ENCODE assay signal across 12 cellular contexts in the genomic region with DNA sequence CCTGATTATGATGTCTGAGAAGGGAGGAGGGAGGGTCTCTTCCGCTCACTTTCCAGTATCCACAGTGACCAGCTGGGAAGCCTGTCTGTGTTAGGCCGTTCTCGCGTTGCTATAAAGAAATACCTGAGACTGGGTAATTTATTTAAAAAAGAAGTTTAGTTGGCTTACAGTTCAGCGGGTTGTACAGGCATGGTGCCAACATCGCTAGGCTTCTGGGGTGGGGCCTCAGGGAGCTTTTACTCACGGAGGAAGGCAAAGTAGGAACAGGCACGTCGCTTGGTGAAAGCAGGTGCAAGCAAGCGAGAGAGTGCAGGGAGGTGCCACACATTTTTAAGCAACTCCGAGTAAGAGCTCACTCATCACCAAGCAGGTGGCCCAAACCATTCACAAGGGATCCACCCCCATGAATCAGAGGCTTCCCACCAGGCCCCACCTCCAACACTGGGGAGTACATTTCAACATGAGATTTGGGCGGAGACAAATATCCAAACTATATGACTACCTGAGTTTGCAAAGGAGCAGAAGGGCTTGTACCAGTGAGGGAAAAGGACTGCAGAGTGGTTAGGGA.
DNase-seq lines count a peak whose midpoint lies in the region; ATAC-seq, FAIRE-seq and TF ChIP-seq lines count a peak whose summit lies in the region.
"Had no signal": no experiment of that assay in that cellular context is flagged by ENCODE, and none has a peak within 500 bp of the region (broad histone marks: within the 10 kb centered on the region; RNA-seq: fewer than 3 reads in every experiment).

No MANE protein-coding gene starts in this region.

- no peaks in the 10 kb centered on the region for H3K9me3 Mint-ChIP-seq in CD8-positive, alpha-beta T cell
- H3K9me3 Mint-ChIP-seq in T-helper 1 cell treated with Interleukin-12 subunit alpha and Interleukin-12 subunit beta and Interleukin-4 antibody, amounts not matched to agents 30 μg/mL and 1 μg/mL, for 36 hours = no peaks in the 10 kb centered on the region

- H3K4me2 ChIP-seq in keratinocyte (ENCODE audit: control insufficient read depth, extremely low read depth, insufficient read depth, low read depth, low read length) = no peak overlapping the region

- H3K4me3 ChIP-seq in CD8-positive, alpha-beta T cell (ENCODE audit: low read depth, low read length) = no peak overlapping the region
- no peak overlapping the region for H3K4me3 ChIP-seq in HUES48 (ENCODE audit: low read depth, low read length)
- H3K4me3 ChIP-seq in keratinocyte (ENCODE audit: control insufficient read depth in 2 of 3, extremely low read depth in 1 of 3, insufficient read depth in 2 of 3, low read depth in 1 of 3, low read length in 3 of 3) = no peak overlapping the region
- H3K4me3 ChIP-seq: GM12878 had no signal

- H4K20me1 ChIP-seq in keratinocyte (ENCODE audit: control insufficient read depth, extremely low read depth, insufficient read depth, low read length) = no peaks in the 10 kb centered on the region

- CTCF ChIA-PET in CD8-positive, alpha-beta T cell (lab: Charles Lee) = interaction anchor here (0.9 to 4.3 kb wide), 4 partner anchors 9 to 64 kb away, joined by 3 to 30 read pairs (median 6); no protein-coding TSS in a partner anchor

- no peak overlapping the region for H2AFZ ChIP-seq in keratinocyte (ENCODE audit: control insufficient read depth, low read length)

- H3K4me1 ChIP-seq in CD8-positive, alpha-beta T cell (ENCODE audit: insufficient read depth, low read length) = peaks cover 89% of the 10 kb centered on the region
- peaks cover 45% of the 10 kb centered on the region for H3K4me1 ChIP-seq in HUES48 (ENCODE audit: control insufficient read depth, insufficient read depth, low read length)
- peaks cover 10% of the 10 kb centered on the region for H3K4me1 ChIP-seq in keratinocyte (ENCODE audit: control insufficient read depth, extremely low read depth, insufficient read depth, low read length)

- DNase-seq in CD8-positive, alpha-beta T cell = no peak
- DNase-seq in keratinocyte (ENCODE audit: low read depth, low spot score) (peak; percentile 45), NCI-H2227 (lab: John Stamatoyannopoulos, UW; ENCODE audit: unreplicated experiment) (no peak), amygdala (lab: John Stamatoyannopoulos, UW) (no peak), GM13976 (ENCODE audit: low spot score) (no peak), Ammon's horn (ENCODE audit: low spot score) (no peak)
- DNase-seq: activated effector memory CD4-positive, alpha-beta T cell treated with anti-CD3 and anti-CD28 coated beads, Interleukin-2, amount 50 U/mL, for 16 hours; hypothalamus; small intestine had no signal

- in situ Hi-C loops in GM13976 (cut with MboI; ENCODE audit: low sequenced_read_pairs, unreplicated experiment) = no loop called here

- no peak for TF ChIP-seq CTCF in CD8-positive, alpha-beta T cell (IDR thresholded peaks at IDR 0.05)
- no peak for TF ChIP-seq CTCF in keratinocyte (optimal IDR thresholded peaks at IDR 0.05 in 1 of 3, IDR thresholded peaks at IDR 0.05 in 1 of 3, conservative IDR thresholded peaks at IDR 0.05 in 1 of 3; ENCODE audit: extremely low read depth in 1 of 3, insufficient read depth in 2 of 3, low read length in 3 of 3)
- TF ChIP-seq CTCF in GM13976 (IDR thresholded peaks at IDR 0.05; ENCODE audit: borderline replicate concordance, control extremely low read depth, extremely low read depth, insufficient read depth, missing control alignments) = no peak

- H3K27me3 Mint-ChIP-seq in CD8-positive, alpha-beta T cell (ENCODE audit: low read depth) = no peaks in the 10 kb centered on the region
- H3K27me3 Mint-ChIP-seq in T-helper 1 cell treated with Interleukin-12 subunit alpha and Interleukin-12 subunit beta and Interleukin-4 antibody, amounts not matched to agents 30 μg/mL and 1 μg/mL, for 36 hours (ENCODE audit: low read depth) = no peaks in the 10 kb centered on the region

- H3K27ac Mint-ChIP-seq in CD8-positive, alpha-beta T cell = peak overlapping the region; percentile 69
- peak overlapping the region; percentile 36 for H3K27ac Mint-ChIP-seq in T-helper 1 cell treated with Interleukin-12 subunit alpha and Interleukin-12 subunit beta and Interleukin-4 antibody, amounts not matched to agents 30 μg/mL and 1 μg/mL, for 36 hours

- H3K27me3 ChIP-seq in CD8-positive, alpha-beta T cell (ENCODE audit: insufficient read depth, low read length) = no peaks in the 10 kb centered on the region
- H3K27me3 ChIP-seq in HUES48 (ENCODE audit: control insufficient read depth, insufficient read depth, low read length) (no peaks in the 10 kb centered on the region), keratinocyte (ENCODE audit: control insufficient read depth, extremely low read depth, insufficient read depth, low read length) (no peaks in the 10 kb centered on the region)

- no peak for ATAC-seq in CD8-positive, alpha-beta T cell
- ATAC-seq: GM12878 had no signal

- peaks cover 3% of the 10 kb centered on the region for H3K9me1 ChIP-seq in keratinocyte (ENCODE audit: control insufficient read depth, extremely low read depth, insufficient read depth, low read length)

- H3K4me1 Mint-ChIP-seq in CD8-positive, alpha-beta T cell (ENCODE audit: low read depth) = peaks cover 81% of the 10 kb centered on the region
- peaks cover 43% of the 10 kb centered on the region for H3K4me1 Mint-ChIP-seq in T-helper 1 cell treated with Interleukin-12 subunit alpha and Interleukin-12 subunit beta and Interleukin-4 antibody, amounts not matched to agents 30 μg/mL and 1 μg/mL, for 36 hours (ENCODE audit: low read depth)

- H3K79me2 ChIP-seq in keratinocyte (ENCODE audit: control insufficient read depth, insufficient read depth, low read length) = no peaks in the 10 kb centered on the region

- no peaks in the 10 kb centered on the region for H3K36me3 ChIP-seq in CD8-positive, alpha-beta T cell (ENCODE audit: insufficient read depth, low read length)
- H3K36me3 ChIP-seq in HUES48 (ENCODE audit: control insufficient read depth, insufficient read depth, low read length) (no peaks in the 10 kb centered on the region), keratinocyte (ENCODE audit: control insufficient read depth in 2 of 2, extremely low read depth in 1 of 2, insufficient read depth in 2 of 2, low read length in 2 of 2) (no peaks in the 10 kb centered on the region)

- POLR2A ChIA-PET in CD8-positive, alpha-beta T cell (lab: Charles Lee) = no interaction called here

- H3K4me3 Mint-ChIP-seq in CD8-positive, alpha-beta T cell = no peak overlapping the region
- no peak overlapping the region for H3K4me3 Mint-ChIP-seq in T-helper 1 cell treated with Interleukin-12 subunit alpha and Interleukin-12 subunit beta and Interleukin-4 antibody, amounts not matched to agents 30 μg/mL and 1 μg/mL, for 36 hours

- H3K36me3 Mint-ChIP-seq in CD8-positive, alpha-beta T cell = peaks cover 5% of the 10 kb centered on the region
- no peaks in the 10 kb centered on the region for H3K36me3 Mint-ChIP-seq in T-helper 1 cell treated with Interleukin-12 subunit alpha and Interleukin-12 subunit beta and Interleukin-4 antibody, amounts not matched to agents 30 μg/mL and 1 μg/mL, for 36 hours (ENCODE audit: low read depth)

- intact Hi-C loops in CD8-positive, alpha-beta T cell (cut with DNase I, micrococcal nuclease) = no loop called here

- H3K9ac ChIP-seq in HUES48 (ENCODE audit: low read depth, low read length) = no peak overlapping the region
- no peak overlapping the region for H3K9ac ChIP-seq in keratinocyte (ENCODE audit: control insufficient read depth, extremely low read depth, insufficient read depth, low read length)

- peak; percentile 91 for FAIRE-seq in keratinocyte (lab: Jason Lieb, UNC)
- FAIRE-seq: GM12878, small intestine had no signal

- H3K27ac ChIP-seq in CD8-positive, alpha-beta T cell (ENCODE audit: low read depth, low read length) = no peak overlapping the region
- H3K27ac ChIP-seq in HUES48 (ENCODE audit: low read depth, low read length) = peak overlapping the region; percentile 80
- H3K27ac ChIP-seq in keratinocyte (ENCODE audit: control insufficient read depth, insufficient read depth, low read length) = no peak overlapping the region

- no peaks in the 10 kb centered on the region for H3K9me3 ChIP-seq in CD8-positive, alpha-beta T cell (ENCODE audit: low read length)
- no peaks in the 10 kb centered on the region for H3K9me3 ChIP-seq in HUES48 (ENCODE audit: control insufficient read depth, insufficient read depth, low read length)
- H3K9me3 ChIP-seq in keratinocyte (ENCODE audit: control insufficient read depth, low read depth, low read length) = no peaks in the 10 kb centered on the region

- dilution Hi-C loops in keratinocyte (cut with MboI; ENCODE audit: extremely low pct_ligation_motif_present, low sequenced_read_pairs) = no loop called here
